Comparison of ENCODE assay signal across 27 cellular contexts in genomic region chr7:151307536-151307935, GRCh38.
"Had no signal": no experiment of that assay in that cellular context is flagged by ENCODE, and none has a peak within 500 bp of the region (broad histone marks: within the 10 kb centered on the region; RNA-seq: fewer than 3 reads in every experiment).

No MANE protein-coding gene starts in this region.

- H3K27ac Mint-ChIP-seq: memory B cell; natural killer cell treated with Interleukin-12 subunit alpha and Interleukin-12 subunit beta and Interleukin-15 and Interleukin-18, amount 100 ng/mL, for 72 hours; stimulated activated naive B cell treated with anti-CD40 and anti-IgM and Interleukin-4, amounts not matched to agents 10 μg/mL and 1 μg/mL and 100 μg/mL, for 72 hours had no signal

- H3K4me2 ChIP-seq: neural progenitor cell had no signal

- H3K4me3 Mint-ChIP-seq: memory B cell; natural killer cell treated with Interleukin-12 subunit alpha and Interleukin-12 subunit beta and Interleukin-15 and Interleukin-18, amount 100 ng/mL, for 72 hours; neural progenitor cell; stimulated activated naive B cell treated with anti-CD40 and anti-IgM and Interleukin-4, amounts not matched to agents 10 μg/mL and 1 μg/mL and 100 μg/mL, for 72 hours had no signal

- ATAC-seq: gastrocnemius medialis; heart right ventricle; lower lobe of right lung; natural killer cell treated with Interleukin-12 subunit alpha and Interleukin-12 subunit beta and Interleukin-15 and Interleukin-18, amount 100 ng/mL, for 72 hours; pancreas; right lobe of liver; stimulated activated naive B cell treated with anti-CD40 and anti-IgM and Interleukin-4, amounts not matched to agents 10 μg/mL and 1 μg/mL and 100 μg/mL, for 72 hours had no signal

- H3K9me3 Mint-ChIP-seq: memory B cell; natural killer cell treated with Interleukin-12 subunit alpha and Interleukin-12 subunit beta and Interleukin-15 and Interleukin-18, amount 100 ng/mL, for 72 hours had no signal

- H3K9ac ChIP-seq: neural progenitor cell had no signal

- DNase-seq: cortex of kidney; dorsolateral prefrontal cortex; effector memory CD4-positive, alpha-beta T cell; gastrocnemius medialis; heart right ventricle; hypothalamus; kidney glomerular epithelial cell; lower lobe of right lung; midbrain; nucleus accumbens; pancreas; spleen; stimulated activated CD4-positive, alpha-beta T cell treated with anti-CD3 and anti-CD28 coated beads, Interleukin-15, amount 100 ng/mL, for 24 hours; stimulated activated CD4-positive, alpha-beta T cell treated with anti-CD3 and anti-CD28 coated beads, Interleukin-1b, Interleukin-23, amount 100 ng/mL, for 48 hours; stimulated activated CD4-positive, alpha-beta T cell treated with anti-CD3 and anti-CD28 coated beads, Interleukin-4, amount 100 ng/mL, for 24 hours; stimulated activated naive B cell treated with anti-CD40 and anti-IgM and Interleukin-4, amounts not matched to agents 10 μg/mL and 1 μg/mL and 100 μg/mL, for 72 hours; stomach; substantia nigra; transverse colon had no signal

- H3K4me1 ChIP-seq: prostate gland had no signal

- H3K36me3 ChIP-seq: esophagus muscularis mucosa, gastrocnemius medialis, heart right ventricle, lower lobe of right lung, neural progenitor cell, pancreas, prostate gland, right lobe of liver, spleen, stomach, thoracic aorta, transverse colon had no signal

- H3K36me3 Mint-ChIP-seq: memory B cell; natural killer cell treated with Interleukin-12 subunit alpha and Interleukin-12 subunit beta and Interleukin-15 and Interleukin-18, amount 100 ng/mL, for 72 hours; neural progenitor cell had no signal

- H3K9me3 ChIP-seq: gastrocnemius medialis, pancreas, prostate gland had no signal

- H2AFZ ChIP-seq: neural progenitor cell had no signal

- H3K27ac ChIP-seq: dorsolateral prefrontal cortex, epithelial cell of prostate, esophagus muscularis mucosa, gastrocnemius medialis, heart right ventricle, lower lobe of right lung, neural progenitor cell, pancreas, prostate gland, right lobe of liver, spleen, stomach, thoracic aorta, transverse colon had no signal

- H3K4me3 ChIP-seq: dorsolateral prefrontal cortex, esophagus muscularis mucosa, gastrocnemius medialis, heart right ventricle, lower lobe of right lung, neural progenitor cell, pancreas, prostate gland, right lobe of liver, spleen, stomach, thoracic aorta, transverse colon had no signal
